In the genomic region with DNA sequence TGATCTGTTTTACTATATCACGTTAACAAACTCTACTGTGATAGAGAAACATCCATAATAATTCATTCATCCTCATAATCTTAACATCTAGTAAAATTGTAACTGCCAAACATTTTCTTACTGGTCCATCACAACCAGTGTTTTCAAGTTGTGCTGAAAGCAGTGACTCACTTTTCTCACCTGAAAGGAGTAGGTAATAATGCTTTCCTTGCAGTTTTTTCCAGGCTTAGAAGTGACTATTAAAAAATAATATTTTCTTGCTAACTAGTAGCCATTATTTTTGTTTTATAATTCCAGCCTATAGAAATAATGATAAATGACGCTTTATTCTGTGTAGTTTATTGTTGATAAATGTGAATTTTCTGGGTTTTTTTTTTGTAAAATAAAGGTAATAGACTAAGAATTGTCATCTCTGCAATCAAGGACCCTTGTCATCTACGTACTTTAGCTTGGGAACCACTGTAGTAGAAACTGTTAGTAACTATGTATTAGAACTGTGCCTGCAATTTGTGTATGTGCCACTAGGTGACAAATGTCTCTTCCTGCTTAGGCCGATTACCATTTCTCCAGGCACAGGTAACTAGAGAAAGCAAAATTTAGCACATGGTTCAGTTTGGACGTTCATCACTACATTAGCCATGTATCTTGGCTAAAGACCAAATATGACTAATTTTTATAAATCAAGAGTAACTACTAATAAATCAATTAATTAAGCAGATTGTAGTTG, we compare ENCODE assay signal across 1 cellular context.
TF ChIP-seq lines count a peak whose summit lies in the region.

No MANE protein-coding gene starts in this region.

TF ChIP-seq in H1, 55 proteins besides CTCF, POLR2A, EP300 and RAD21:
- TF ChIP-seq CREB1 (IDR thresholded peaks at IDR 0.05) (no peak), FOSL1 (IDR thresholded peaks at IDR 0.05; ENCODE audit: insufficient read depth, low read depth, low read length) (no peak), TCF12 (IDR thresholded peaks at IDR 0.05; ENCODE audit: low read depth, low read length) (no peak), GABPA (IDR thresholded peaks at IDR 0.05; ENCODE audit: borderline replicate concordance, insufficient read depth, low read length) (no peak), CBX8 (IDR thresholded peaks at IDR 0.05; ENCODE audit: borderline replicate concordance, low read depth, low read length) (no peak), CTBP2 (IDR thresholded peaks at IDR 0.05; ENCODE audit: borderline replicate concordance, insufficient read depth, insufficient read length, low read length) (no peak), SP4 (IDR thresholded peaks at IDR 0.05; ENCODE audit: low read length) (no peak), SIX5 (IDR thresholded peaks at IDR 0.05; ENCODE audit: low read depth, low read length) (no peak), TAF1 (IDR thresholded peaks at IDR 0.05; ENCODE audit: low read depth, low read length) (no peak), SP2 (IDR thresholded peaks at IDR 0.05; ENCODE audit: low read length) (no peak), KDM1A (IDR thresholded peaks at IDR 0.05; ENCODE audit: borderline replicate concordance, low read length) (no peak), BRCA1 (IDR thresholded peaks at IDR 0.05; ENCODE audit: low read depth, low read length) (no peak), TBP (IDR thresholded peaks at IDR 0.05; ENCODE audit: low read depth, low read length) (no peak), ZNF274 (IDR thresholded peaks at IDR 0.05; ENCODE audit: borderline replicate concordance, extremely low read depth, low read length) (no peak), CEBPB (IDR thresholded peaks at IDR 0.05; ENCODE audit: low read depth, low read length) (no peak), KDM5A (IDR thresholded peaks at IDR 0.05; ENCODE audit: low read length) (no peak), JUN (IDR thresholded peaks at IDR 0.05; ENCODE audit: low read depth, low read length) (no peak), GTF2F1 (IDR thresholded peaks at IDR 0.05; ENCODE audit: borderline replicate concordance, low read depth, low read length) (no peak)
- TF ChIP-seq, protein P1, sequence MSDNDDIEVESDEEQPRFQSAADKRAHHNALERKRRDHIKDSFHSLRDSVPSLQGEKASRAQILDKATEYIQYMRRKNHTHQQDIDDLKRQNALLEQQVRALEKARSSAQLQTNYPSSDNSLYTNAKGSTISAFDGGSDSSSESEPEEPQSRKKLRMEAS (IDR thresholded peaks at IDR 0.05): no peak
- TF ChIP-seq, protein P2, sequence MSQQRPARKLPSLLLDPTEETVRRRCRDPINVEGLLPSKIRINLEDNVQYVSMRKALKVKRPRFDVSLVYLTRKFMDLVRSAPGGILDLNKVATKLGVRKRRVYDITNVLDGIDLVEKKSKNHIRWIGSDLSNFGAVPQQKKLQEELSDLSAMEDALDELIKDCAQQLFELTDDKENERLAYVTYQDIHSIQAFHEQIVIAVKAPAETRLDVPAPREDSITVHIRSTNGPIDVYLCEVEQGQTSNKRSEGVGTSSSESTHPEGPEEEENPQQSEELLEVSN (IDR thresholded peaks at IDR 0.05): no peak
